Comparison of ENCODE assay signal across 2 cellular contexts in the genomic region with DNA sequence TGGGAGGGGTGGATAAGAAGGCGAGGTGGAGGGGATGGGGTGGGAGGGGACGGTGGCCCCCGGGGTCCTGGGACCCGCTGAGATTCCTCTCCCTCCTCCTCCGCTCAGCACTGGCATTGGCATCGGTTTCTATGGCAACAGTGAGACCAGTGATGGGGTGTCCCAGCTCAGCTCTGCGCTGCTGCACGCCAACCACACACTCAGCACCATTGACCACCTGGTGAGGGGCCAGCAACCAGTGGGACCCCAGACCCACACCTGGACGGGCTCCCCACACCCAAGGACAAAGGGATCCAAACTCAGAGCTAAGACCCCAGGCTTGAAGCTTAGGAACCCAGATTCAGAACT.
TF ChIP-seq lines count a peak whose summit lies in the region.

No MANE protein-coding gene starts in this region.

TF ChIP-seq in GM23338, 12 proteins besides CTCF, POLR2A, EP300 and RAD21 (continued from another document):
- TF ChIP-seq, protein P1, sequence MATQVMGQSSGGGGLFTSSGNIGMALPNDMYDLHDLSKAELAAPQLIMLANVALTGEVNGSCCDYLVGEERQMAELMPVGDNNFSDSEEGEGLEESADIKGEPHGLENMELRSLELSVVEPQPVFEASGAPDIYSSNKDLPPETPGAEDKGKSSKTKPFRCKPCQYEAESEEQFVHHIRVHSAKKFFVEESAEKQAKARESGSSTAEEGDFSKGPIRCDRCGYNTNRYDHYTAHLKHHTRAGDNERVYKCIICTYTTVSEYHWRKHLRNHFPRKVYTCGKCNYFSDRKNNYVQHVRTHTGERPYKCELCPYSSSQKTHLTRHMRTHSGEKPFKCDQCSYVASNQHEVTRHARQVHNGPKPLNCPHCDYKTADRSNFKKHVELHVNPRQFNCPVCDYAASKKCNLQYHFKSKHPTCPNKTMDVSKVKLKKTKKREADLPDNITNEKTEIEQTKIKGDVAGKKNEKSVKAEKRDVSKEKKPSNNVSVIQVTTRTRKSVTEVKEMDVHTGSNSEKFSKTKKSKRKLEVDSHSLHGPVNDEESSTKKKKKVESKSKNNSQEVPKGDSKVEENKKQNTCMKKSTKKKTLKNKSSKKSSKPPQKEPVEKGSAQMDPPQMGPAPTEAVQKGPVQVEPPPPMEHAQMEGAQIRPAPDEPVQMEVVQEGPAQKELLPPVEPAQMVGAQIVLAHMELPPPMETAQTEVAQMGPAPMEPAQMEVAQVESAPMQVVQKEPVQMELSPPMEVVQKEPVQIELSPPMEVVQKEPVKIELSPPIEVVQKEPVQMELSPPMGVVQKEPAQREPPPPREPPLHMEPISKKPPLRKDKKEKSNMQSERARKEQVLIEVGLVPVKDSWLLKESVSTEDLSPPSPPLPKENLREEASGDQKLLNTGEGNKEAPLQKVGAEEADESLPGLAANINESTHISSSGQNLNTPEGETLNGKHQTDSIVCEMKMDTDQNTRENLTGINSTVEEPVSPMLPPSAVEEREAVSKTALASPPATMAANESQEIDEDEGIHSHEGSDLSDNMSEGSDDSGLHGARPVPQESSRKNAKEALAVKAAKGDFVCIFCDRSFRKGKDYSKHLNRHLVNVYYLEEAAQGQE (IDR thresholded peaks at IDR 0.05; ENCODE audit: unreplicated experiment) = no peak
- TF ChIP-seq, protein P2, sequence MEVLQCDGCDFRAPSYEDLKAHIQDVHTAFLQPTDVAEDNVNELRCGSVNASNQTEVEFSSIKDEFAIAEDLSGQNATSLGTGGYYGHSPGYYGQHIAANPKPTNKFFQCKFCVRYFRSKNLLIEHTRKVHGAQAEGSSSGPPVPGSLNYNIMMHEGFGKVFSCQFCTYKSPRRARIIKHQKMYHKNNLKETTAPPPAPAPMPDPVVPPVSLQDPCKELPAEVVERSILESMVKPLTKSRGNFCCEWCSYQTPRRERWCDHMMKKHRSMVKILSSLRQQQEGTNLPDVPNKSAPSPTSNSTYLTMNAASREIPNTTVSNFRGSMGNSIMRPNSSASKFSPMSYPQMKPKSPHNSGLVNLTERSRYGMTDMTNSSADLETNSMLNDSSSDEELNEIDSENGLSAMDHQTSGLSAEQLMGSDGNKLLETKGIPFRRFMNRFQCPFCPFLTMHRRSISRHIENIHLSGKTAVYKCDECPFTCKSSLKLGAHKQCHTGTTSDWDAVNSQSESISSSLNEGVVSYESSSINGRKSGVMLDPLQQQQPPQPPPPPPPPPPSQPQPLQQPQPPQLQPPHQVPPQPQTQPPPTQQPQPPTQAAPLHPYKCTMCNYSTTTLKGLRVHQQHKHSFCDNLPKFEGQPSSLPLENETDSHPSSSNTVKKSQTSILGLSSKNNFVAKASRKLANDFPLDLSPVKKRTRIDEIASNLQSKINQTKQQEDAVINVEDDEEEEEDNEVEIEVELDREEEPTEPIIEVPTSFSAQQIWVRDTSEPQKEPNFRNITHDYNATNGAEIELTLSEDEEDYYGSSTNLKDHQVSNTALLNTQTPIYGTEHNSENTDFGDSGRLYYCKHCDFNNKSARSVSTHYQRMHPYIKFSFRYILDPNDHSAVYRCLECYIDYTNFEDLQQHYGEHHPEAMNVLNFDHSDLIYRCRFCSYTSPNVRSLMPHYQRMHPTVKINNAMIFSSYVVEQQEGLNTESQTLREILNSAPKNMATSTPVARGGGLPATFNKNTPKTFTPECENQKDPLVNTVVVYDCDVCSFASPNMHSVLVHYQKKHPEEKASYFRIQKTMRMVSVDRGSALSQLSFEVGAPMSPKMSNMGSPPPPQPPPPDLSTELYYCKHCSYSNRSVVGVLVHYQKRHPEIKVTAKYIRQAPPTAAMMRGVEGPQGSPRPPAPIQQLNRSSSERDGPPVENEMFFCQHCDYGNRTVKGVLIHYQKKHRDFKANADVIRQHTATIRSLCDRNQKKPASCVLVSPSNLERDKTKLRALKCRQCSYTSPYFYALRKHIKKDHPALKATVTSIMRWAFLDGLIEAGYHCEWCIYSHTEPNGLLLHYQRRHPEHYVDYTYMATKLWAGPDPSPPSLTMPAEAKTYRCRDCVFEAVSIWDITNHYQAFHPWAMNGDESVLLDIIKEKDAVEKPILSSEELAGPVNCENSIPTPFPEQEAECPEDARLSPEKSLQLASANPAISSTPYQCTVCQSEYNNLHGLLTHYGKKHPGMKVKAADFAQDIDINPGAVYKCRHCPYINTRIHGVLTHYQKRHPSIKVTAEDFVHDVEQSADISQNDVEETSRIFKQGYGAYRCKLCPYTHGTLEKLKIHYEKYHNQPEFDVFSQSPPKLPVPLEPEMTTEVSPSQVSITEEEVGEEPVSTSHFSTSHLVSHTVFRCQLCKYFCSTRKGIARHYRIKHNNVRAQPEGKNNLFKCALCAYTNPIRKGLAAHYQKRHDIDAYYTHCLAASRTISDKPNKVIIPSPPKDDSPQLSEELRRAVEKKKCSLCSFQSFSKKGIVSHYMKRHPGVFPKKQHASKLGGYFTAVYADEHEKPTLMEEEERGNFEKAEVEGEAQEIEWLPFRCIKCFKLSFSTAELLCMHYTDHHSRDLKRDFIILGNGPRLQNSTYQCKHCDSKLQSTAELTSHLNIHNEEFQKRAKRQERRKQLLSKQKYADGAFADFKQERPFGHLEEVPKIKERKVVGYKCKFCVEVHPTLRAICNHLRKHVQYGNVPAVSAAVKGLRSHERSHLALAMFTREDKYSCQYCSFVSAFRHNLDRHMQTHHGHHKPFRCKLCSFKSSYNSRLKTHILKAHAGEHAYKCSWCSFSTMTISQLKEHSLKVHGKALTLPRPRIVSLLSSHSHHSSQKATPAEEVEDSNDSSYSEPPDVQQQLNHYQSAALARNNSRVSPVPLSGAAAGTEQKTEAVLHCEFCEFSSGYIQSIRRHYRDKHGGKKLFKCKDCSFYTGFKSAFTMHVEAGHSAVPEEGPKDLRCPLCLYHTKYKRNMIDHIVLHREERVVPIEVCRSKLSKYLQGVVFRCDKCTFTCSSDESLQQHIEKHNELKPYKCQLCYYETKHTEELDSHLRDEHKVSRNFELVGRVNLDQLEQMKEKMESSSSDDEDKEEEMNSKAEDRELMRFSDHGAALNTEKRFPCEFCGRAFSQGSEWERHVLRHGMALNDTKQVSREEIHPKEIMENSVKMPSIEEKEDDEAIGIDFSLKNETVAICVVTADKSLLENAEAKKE (CRISPR knock-in tag; IDR thresholded peaks at IDR 0.05) = no peak
- TF ChIP-seq NANOG (IDR thresholded peaks at IDR 0.05; ENCODE audit: borderline replicate concordance) (no peak), STAT1 (IDR thresholded peaks at IDR 0.05; ENCODE audit: unreplicated experiment) (no peak), EZH2 (IDR thresholded peaks at IDR 0.05; ENCODE audit: low read depth, unreplicated experiment) (no peak), CREB1 (CRISPR knock-in tag; IDR thresholded peaks at IDR 0.05; ENCODE audit: low read depth) (no peak), ZNF331 (CRISPR knock-in tag; IDR thresholded peaks at IDR 0.05; ENCODE audit: low read depth) (no peak), JUNB (IDR thresholded peaks at IDR 0.05; ENCODE audit: unreplicated experiment) (no peak)

TF ChIP-seq in neural cell, 6 proteins besides CTCF, POLR2A, EP300 and RAD21 (continued from another document):
- TF ChIP-seq, protein P1 (IDR thresholded peaks at IDR 0.05; ENCODE audit: borderline replicate concordance) = no peak
